In the genomic region with DNA sequence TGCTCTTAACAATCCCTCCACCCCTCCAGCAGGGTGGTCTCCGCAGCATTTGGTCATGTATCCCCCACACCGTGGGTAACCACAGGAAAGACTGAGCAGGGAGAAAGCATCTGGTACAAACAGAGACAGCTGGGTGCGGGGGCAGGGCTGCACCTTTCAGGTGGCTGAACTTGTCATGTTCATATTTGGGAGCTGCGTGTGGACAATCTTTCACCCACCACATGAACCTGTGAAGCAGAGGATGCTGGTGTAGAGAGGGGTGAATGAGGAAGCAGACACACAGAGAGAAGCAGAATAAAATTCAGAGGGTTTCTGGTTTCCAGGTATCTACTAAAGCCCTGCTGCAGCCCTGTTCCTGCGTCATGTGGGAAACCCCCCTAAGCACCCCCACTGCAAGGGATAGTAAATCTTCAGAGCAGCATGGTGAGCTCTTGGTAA, we compare ENCODE assay signal across 14 cellular contexts. TPM values are rescaled to one million over a fixed set of nuclear protein-coding genes. Genes with fewer than 3 reads are reported as not detected.
DNase-seq lines count a peak whose midpoint lies in the region; ATAC-seq and TF ChIP-seq lines count a peak whose summit lies in the region.
"Had no signal": no experiment of that assay in that cellular context is flagged by ENCODE, and none has a peak within 500 bp of the region (broad histone marks: within the 10 kb centered on the region; RNA-seq: fewer than 3 reads in every experiment).

No MANE protein-coding gene starts in this region.

- TF ChIP-seq CTCF in GM13976 (IDR thresholded peaks at IDR 0.05; ENCODE audit: borderline replicate concordance, control extremely low read depth, extremely low read depth, insufficient read depth, missing control alignments), result no peak
- no peak for TF ChIP-seq CTCF in OCI-LY1 (IDR thresholded peaks at IDR 0.05; ENCODE audit: low read length)

- H3K36me3 Mint-ChIP-seq in naive thymus-derived CD8-positive, alpha-beta T cell, result peaks cover 0 to 2% (median 0%) of the 10 kb centered on the region in 3 donors

- H3K9me3 Mint-ChIP-seq in naive thymus-derived CD8-positive, alpha-beta T cell, result no peaks in the 10 kb centered on the region
- H3K9me3 Mint-ChIP-seq: activated T-cell treated with anti-CD3 and anti-CD28 coated beads, Interleukin-2, amount 50 U/mL, for 4 hours; CD14-positive monocyte had no signal

- H3K9ac ChIP-seq in OCI-LY1 (ENCODE audit: low read length), result no peak overlapping the region

- intact Hi-C loops in left cardiac atrium (cut with DNase I), result loop anchor here in 1 of 2 donors (10.0 kb wide), 1 partner anchor 64 kb away; no protein-coding TSS in a partner anchor
- intact Hi-C loops in head of caudate nucleus (cut with DNase I), result no loop called here

- POLR2A ChIA-PET in naive thymus-derived CD8-positive, alpha-beta T cell (lab: Charles Lee), result interaction anchor here (0.6 kb wide), 1 partner anchor 978 kb away, joined by 3 read pairs; no protein-coding TSS in a partner anchor

- peaks cover 3% of the 10 kb centered on the region; the same call in 1 of the 2 replicates for H3K9me3 ChIP-seq in OCI-LY1 (ENCODE audit: low read length)

- H3K27ac Mint-ChIP-seq in naive thymus-derived CD8-positive, alpha-beta T cell, result peak overlapping the region in 3 of 10 donors; percentile 53 to 74 (median 66)

- peaks cover 36% of the 10 kb centered on the region for H3K36me3 ChIP-seq in OCI-LY1 (ENCODE audit: insufficient read depth, low read length)

- H3F3A ChIP-seq in OCI-LY1 (ENCODE audit: insufficient read depth, low read length), result no peaks in the 10 kb centered on the region

- H4K20me1 ChIP-seq in OCI-LY1 (ENCODE audit: insufficient read depth, low read length), result no peaks in the 10 kb centered on the region

- DNase-seq in GM13976 (ENCODE audit: low spot score) (peak; percentile 38), left cardiac atrium (no peak), head of caudate nucleus (no peak), iPS-NIHi11 (ENCODE audit: low spot score) (no peak)
- peak in 5 of 10 donors; percentile 15 to 51 (median 27) for DNase-seq in naive thymus-derived CD8-positive, alpha-beta T cell
- DNase-seq: activated T-cell treated with anti-CD3 and anti-CD28 coated beads, Interleukin-2, amount 50 U/mL, for 4 hours; amygdala; NCI-H146; SHP77 treated with DMSO at 0.1 percent for 48 hours; substantia nigra had no signal

- H3K9me2 ChIP-seq in OCI-LY1 (ENCODE audit: low read depth, low read length), result no peaks in the 10 kb centered on the region

- peak overlapping the region in 2 of 10 donors; percentile 42 to 47 for H3K4me3 Mint-ChIP-seq in naive thymus-derived CD8-positive, alpha-beta T cell
- H3K4me3 Mint-ChIP-seq: activated T-cell treated with anti-CD3 and anti-CD28 coated beads, Interleukin-2, amount 50 U/mL, for 4 hours; CD14-positive monocyte had no signal

- in situ Hi-C loops in GM13976 (cut with MboI; ENCODE audit: low sequenced_read_pairs, unreplicated experiment), result no loop called here

- H3K4me2 ChIP-seq in OCI-LY1 (ENCODE audit: low read length), result peak overlapping the region; percentile 38; the same call in 1 of the 2 replicates

- no peaks in the 10 kb centered on the region for H3K27me3 ChIP-seq in OCI-LY1 (ENCODE audit: insufficient read depth, low read length)

- H3K79me2 ChIP-seq in OCI-LY1 (ENCODE audit: insufficient read depth, low read length), result peaks cover 27% of the 10 kb centered on the region

- peak overlapping the region; percentile 72 for H3K27ac ChIP-seq in OCI-LY1 (ENCODE audit: low read depth, low read length, poor library complexity, severe bottlenecking)
- H3K27ac ChIP-seq: coronary artery had no signal

- no peak overlapping the region for H2AFZ ChIP-seq in OCI-LY1 (ENCODE audit: low read length)

- ATAC-seq in GM21447 (IDR thresholded peaks at IDR 0.05; ENCODE audit: unreplicated experiment), result peak; percentile 48
- ATAC-seq in naive thymus-derived CD8-positive, alpha-beta T cell, result peak; percentile 65 to 93
- ATAC-seq in left cardiac atrium, result no peak

- no peak overlapping the region for H3K4me3 ChIP-seq in OCI-LY1 (ENCODE audit: low read depth, low read length, poor library complexity, severe bottlenecking)
- H3K4me3 ChIP-seq: coronary artery had no signal

- peaks cover 0 to 13% (median 9%) of the 10 kb centered on the region in 5 donors for H3K27me3 Mint-ChIP-seq in naive thymus-derived CD8-positive, alpha-beta T cell

- peaks cover 54% of the 10 kb centered on the region for H3K4me1 ChIP-seq in OCI-LY1 (ENCODE audit: insufficient read depth, low read length, severe bottlenecking)

- peaks cover 3 to 50% (median 7%) of the 10 kb centered on the region in 4 donors for H3K4me1 Mint-ChIP-seq in naive thymus-derived CD8-positive, alpha-beta T cell

RNA-seq across cellular contexts. Expression of a gene that starts 8.9 kb away (rescaled TPM):
- total RNA-seq in naive thymus-derived CD8-positive, alpha-beta T cell, result 1 to 10 TPM; 1.7 to 2.0 TPM
- polyA plus RNA-seq in naive thymus-derived CD8-positive, alpha-beta T cell, result 1 to 10 TPM in 1 of 3 donors, under 1 TPM in 2; 0.08 to 1.2 (median 0.88) TPM
- 10 to 100 TPM; 59.3 to 78.3 TPM for total RNA-seq in left cardiac atrium

Comparison
In these comparisons a context has a peak if more than half of its experiments do, and no peak if none do; other contexts are left out.
1. ATAC-seq: peak in GM21447 (single experiment) and naive thymus-derived CD8-positive, alpha-beta T cell (2 of 2); none in left cardiac atrium (0 of 2).
2. RNA of a gene that starts 8.9 kb away (total RNA-seq): 59.3 to 78.3 TPM in left cardiac atrium; 1.7 to 2.0 TPM in naive thymus-derived CD8-positive, alpha-beta T cell; every median in the first group is over 10 times any median in the second.